Comparison of ENCODE assay signal across 8 cellular contexts in genomic region chr5:71454913-71455312, GRCh38.
DNase-seq lines count a peak whose midpoint lies in the region; ATAC-seq and TF ChIP-seq lines count a peak whose summit lies in the region.

No MANE protein-coding gene starts in this region.

- peak overlapping the region; percentile 85 to 94 for H3K27ac ChIP-seq in coronary artery

- H3K27me3 Mint-ChIP-seq in nephron progenitor cell (ENCODE audit: low read depth, poor library complexity): peaks cover 33% of the 10 kb centered on the region

- peak overlapping the region; percentile 94 for H3K4me3 ChIP-seq in AG10803 (ENCODE audit: low read length)
- H3K4me3 ChIP-seq in LNCaP clone FGC (ENCODE audit: low read depth, low read length): peak overlapping the region; percentile 83
- peak overlapping the region; percentile 77 for H3K4me3 ChIP-seq in coronary artery

- peak overlapping the region; percentile 98 for H3K4me3 Mint-ChIP-seq in nephron progenitor cell

- H3K27ac Mint-ChIP-seq in nephron progenitor cell: peak overlapping the region; percentile 99

- peaks cover 14% of the 10 kb centered on the region for H3K36me3 Mint-ChIP-seq in nephron progenitor cell (ENCODE audit: low read depth)

- TF ChIP-seq CTCF in AG10803 (conservative IDR thresholded peaks at IDR 0.05; ENCODE audit: low read length) (no peak), LNCaP clone FGC (IDR thresholded peaks at IDR 0.05; ENCODE audit: control insufficient read depth, extremely low read depth, insufficient read depth) (no peak), coronary artery (IDR thresholded peaks at IDR 0.05) (no peak), nephron progenitor cell (IDR thresholded peaks at IDR 0.05) (no peak)

- ATAC-seq in GM19023 (IDR thresholded peaks at IDR 0.05; ENCODE audit: unreplicated experiment) (no peak), HG03175 (IDR thresholded peaks at IDR 0.05; ENCODE audit: unreplicated experiment) (no peak)

- DNase-seq in AG10803 (ENCODE audit: low read depth) (no peak), LNCaP clone FGC (ENCODE audit: low read depth) (no peak), coronary artery (ENCODE audit: low spot score) (no peak), nephron progenitor cell (no peak), SKM-1 (lab: John Stamatoyannopoulos, UW; ENCODE audit: unreplicated experiment) (no peak), NCI-H345 treated with DMSO at 0.1 percent for 48 hours (lab: John Stamatoyannopoulos, UW; ENCODE audit: unreplicated experiment) (no peak)

- no peaks in the 10 kb centered on the region for H3K9me3 Mint-ChIP-seq in nephron progenitor cell

- H3K4me1 Mint-ChIP-seq in nephron progenitor cell: peaks cover 29% of the 10 kb centered on the region
